10 cellular contexts compared by ENCODE assay signal in the genomic region with DNA sequence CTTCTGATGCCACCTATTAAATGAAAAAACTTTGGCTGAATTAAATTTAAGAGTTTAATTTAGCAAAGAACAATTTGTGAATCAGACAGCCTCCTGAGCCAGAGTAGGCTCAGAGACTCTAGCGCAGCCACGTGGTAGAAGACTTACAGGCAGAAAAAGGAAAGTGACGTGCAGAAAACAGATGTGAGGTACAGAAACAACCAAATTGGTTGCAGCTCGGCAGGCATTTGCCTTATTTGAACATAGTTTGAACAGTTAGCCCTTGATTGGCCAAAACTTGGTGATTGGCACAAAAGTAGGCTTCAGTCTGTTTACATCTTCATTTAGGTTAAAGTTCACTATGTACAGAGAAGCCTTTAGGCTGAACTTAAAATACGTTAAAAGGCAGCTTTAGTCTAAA. TPM values are rescaled to one million over a fixed set of nuclear protein-coding genes. Genes with fewer than 3 reads are reported as not detected.
DNase-seq lines count a peak whose midpoint lies in the region; ATAC-seq, FAIRE-seq and TF ChIP-seq lines count a peak whose summit lies in the region.
"Had no signal": no experiment of that assay in that cellular context is flagged by ENCODE, and none has a peak within 500 bp of the region (broad histone marks: within the 10 kb centered on the region; RNA-seq: fewer than 3 reads in every experiment).

No MANE protein-coding gene starts in this region.

- H4K20me1 ChIP-seq in keratinocyte (ENCODE audit: control insufficient read depth, extremely low read depth, insufficient read depth, low read length), result no peaks in the 10 kb centered on the region

- H3K79me2 ChIP-seq in keratinocyte (ENCODE audit: control insufficient read depth, insufficient read depth, low read length), result no peaks in the 10 kb centered on the region

- no peak overlapping the region for H3K4me3 ChIP-seq in keratinocyte (ENCODE audit: control insufficient read depth in 2 of 3, extremely low read depth in 1 of 3, insufficient read depth in 2 of 3, low read depth in 1 of 3, low read length in 3 of 3)
- H3K4me3 ChIP-seq in tibial artery, result no peak overlapping the region

- peaks cover 6% of the 10 kb centered on the region for H3K4me1 Mint-ChIP-seq in activated CD4-positive, alpha-beta T cell treated with anti-CD3 and anti-CD28 coated beads, Interleukin-2, amount 10 ng/mL, durations not matched to agents 7 days and 5 days
- peaks cover 11% of the 10 kb centered on the region for H3K4me1 Mint-ChIP-seq in brain
- H3K4me1 Mint-ChIP-seq: B cell had no signal

- POLR2A ChIA-PET in activated CD4-positive, alpha-beta T cell treated with anti-CD3 and anti-CD28 coated beads, Interleukin-2, amount 10 ng/mL, durations not matched to agents 7 days and 5 days (lab: Charles Lee), result no interaction called here

- H3K36me3 ChIP-seq in keratinocyte (ENCODE audit: control insufficient read depth in 2 of 2, extremely low read depth in 1 of 2, insufficient read depth in 2 of 2, low read length in 2 of 2) (no peaks in the 10 kb centered on the region), tibial artery (no peaks in the 10 kb centered on the region)

- no peak overlapping the region for H3K4me2 ChIP-seq in keratinocyte (ENCODE audit: control insufficient read depth, extremely low read depth, insufficient read depth, low read depth, low read length)

- no peak overlapping the region for H2AFZ ChIP-seq in keratinocyte (ENCODE audit: control insufficient read depth, low read length)

- CTCF ChIA-PET in activated CD4-positive, alpha-beta T cell treated with anti-CD3 and anti-CD28 coated beads, Interleukin-2, amount 10 ng/mL, durations not matched to agents 7 days and 5 days (lab: Charles Lee), result no interaction called here

- no peaks in the 10 kb centered on the region for H3K9me1 ChIP-seq in keratinocyte (ENCODE audit: control insufficient read depth, extremely low read depth, insufficient read depth, low read length)

- H3K4me3 Mint-ChIP-seq in activated CD4-positive, alpha-beta T cell treated with anti-CD3 and anti-CD28 coated beads, Interleukin-2, amount 10 ng/mL, durations not matched to agents 7 days and 5 days, result no peak overlapping the region
- peak overlapping the region in 1 of 5 experiments; percentile 3 for H3K4me3 Mint-ChIP-seq in brain
- H3K4me3 Mint-ChIP-seq: B cell had no signal

- H3K27me3 ChIP-seq in keratinocyte (ENCODE audit: control insufficient read depth, extremely low read depth, insufficient read depth, low read length), result no peaks in the 10 kb centered on the region
- H3K27me3 ChIP-seq in tibial artery, result no peaks in the 10 kb centered on the region

- H3K4me1 ChIP-seq in keratinocyte (ENCODE audit: control insufficient read depth, extremely low read depth, insufficient read depth, low read length), result no peaks in the 10 kb centered on the region
- peaks cover 0 to 17% (median 0%) of the 10 kb centered on the region in 4 donors for H3K4me1 ChIP-seq in tibial artery

- peak; percentile 55 to 68 for TF ChIP-seq CTCF in brain (conservative IDR thresholded peaks at IDR 0.05)
- TF ChIP-seq CTCF in keratinocyte (optimal IDR thresholded peaks at IDR 0.05 in 1 of 3, IDR thresholded peaks at IDR 0.05 in 1 of 3, conservative IDR thresholded peaks at IDR 0.05 in 1 of 3; ENCODE audit: extremely low read depth in 1 of 3, insufficient read depth in 2 of 3, low read length in 3 of 3), result peak; percentile 28 to 43 (median 35)
- TF ChIP-seq CTCF in tibial artery (IDR thresholded peaks at IDR 0.05), result peak; percentile 25 to 30

- H3K27ac ChIP-seq in keratinocyte (ENCODE audit: control insufficient read depth, insufficient read depth, low read length) (no peak overlapping the region), tibial artery (peak overlapping the region; percentile 32 to 42)

- H3K36me3 Mint-ChIP-seq in activated CD4-positive, alpha-beta T cell treated with anti-CD3 and anti-CD28 coated beads, Interleukin-2, amount 10 ng/mL, durations not matched to agents 7 days and 5 days (ENCODE audit: low read depth), result peaks cover 4% of the 10 kb centered on the region
- peaks cover 27% of the 10 kb centered on the region for H3K36me3 Mint-ChIP-seq in brain
- H3K36me3 Mint-ChIP-seq in activated naive CD4-positive, alpha-beta T cell treated with anti-CD3 and anti-CD28 coated beads, Interleukin-2, amount 50 U/mL, for 72 hours, result peaks cover 0 to 13% of the 10 kb centered on the region in 2 donors

- ATAC-seq in activated naive CD4-positive, alpha-beta T cell treated with anti-CD3 and anti-CD28 coated beads, Interleukin-2, amount 50 U/mL, for 72 hours, result no peak

- H3K9ac ChIP-seq in keratinocyte (ENCODE audit: control insufficient read depth, extremely low read depth, insufficient read depth, low read length), result no peak overlapping the region

- no peak overlapping the region for H3K27ac Mint-ChIP-seq in activated CD4-positive, alpha-beta T cell treated with anti-CD3 and anti-CD28 coated beads, Interleukin-2, amount 10 ng/mL, durations not matched to agents 7 days and 5 days
- peak overlapping the region in 3 of 5 experiments; percentile 12 to 39 (median 17) for H3K27ac Mint-ChIP-seq in brain
- no peak overlapping the region for H3K27ac Mint-ChIP-seq in activated naive CD4-positive, alpha-beta T cell treated with anti-CD3 and anti-CD28 coated beads, Interleukin-2, amount 50 U/mL, for 72 hours
- H3K27ac Mint-ChIP-seq: B cell had no signal

- peaks cover 3% of the 10 kb centered on the region for H3K27me3 Mint-ChIP-seq in activated CD4-positive, alpha-beta T cell treated with anti-CD3 and anti-CD28 coated beads, Interleukin-2, amount 10 ng/mL, durations not matched to agents 7 days and 5 days
- H3K27me3 Mint-ChIP-seq in brain, result peaks cover 8% of the 10 kb centered on the region

- no peaks in the 10 kb centered on the region for H3K9me3 ChIP-seq in keratinocyte (ENCODE audit: control insufficient read depth, low read depth, low read length)
- no peaks in the 10 kb centered on the region for H3K9me3 ChIP-seq in tibial artery

- FAIRE-seq in keratinocyte (lab: Jason Lieb, UNC), result no peak

- H3K9me3 Mint-ChIP-seq in activated CD4-positive, alpha-beta T cell treated with anti-CD3 and anti-CD28 coated beads, Interleukin-2, amount 10 ng/mL, durations not matched to agents 7 days and 5 days, result peaks cover 9% of the 10 kb centered on the region
- H3K9me3 Mint-ChIP-seq in brain, result peaks cover 14 to 27% (median 18%) of the 10 kb centered on the region in 5 experiments
- peaks cover 0 to 13% of the 10 kb centered on the region in 2 donors for H3K9me3 Mint-ChIP-seq in activated naive CD4-positive, alpha-beta T cell treated with anti-CD3 and anti-CD28 coated beads, Interleukin-2, amount 50 U/mL, for 72 hours

- DNase-seq in activated CD4-positive, alpha-beta T cell treated with anti-CD3 and anti-CD28 coated beads, Interleukin-2, amount 10 ng/mL, durations not matched to agents 7 days and 5 days, result peak; percentile 29
- DNase-seq in activated CD4-positive, alpha-beta T cell treated with anti-CD3 and anti-CD28 coated beads, Interleukin-2, amount 50 U/mL, for 4 hours, result no peak
- DNase-seq in keratinocyte (ENCODE audit: low read depth, low spot score) (no peak), tibial artery (peak in 1 of 2 donors; percentile 50), 8988T (no peak), NCI-H2171 (lab: John Stamatoyannopoulos, UW) (no peak)
- DNase-seq in activated naive CD4-positive, alpha-beta T cell treated with anti-CD3 and anti-CD28 coated beads, Interleukin-2, amount 50 U/mL, for 72 hours (ENCODE audit: low spot score in 2 of 2), result no peak
- DNase-seq: NCI-H345 had no signal

- dilution Hi-C loops in keratinocyte (cut with MboI; ENCODE audit: extremely low pct_ligation_motif_present, low sequenced_read_pairs), result no loop called here

- intact Hi-C loops in tibial artery (cut with DNase I; ENCODE audit: low total_unique reads), result no loop called here

RNA-seq across cellular contexts. Expression of a gene that starts 22.9 kb away (rescaled TPM):
- under 1 TPM; 0.71 to 0.72 TPM for total RNA-seq in activated CD4-positive, alpha-beta T cell treated with anti-CD3 and anti-CD28 coated beads, Interleukin-2, amount 10 ng/mL, durations not matched to agents 7 days and 5 days
- polyA plus RNA-seq in brain (ENCODE audit: insufficient read depth, low read depth, low replicate concordance), result 6.8 TPM
- 0.11 to 0.27 TPM (median 0.25 TPM) in 3 replicates for polyA plus RNA-seq in keratinocyte
- 1.3 TPM for polyA plus RNA-seq in keratinocyte (2011; ENCODE audit: low read depth)
- polyA plus RNA-seq in keratinocyte (2011; cell fraction: cytosol; rRNA removed), result 0.23 and 0.24 TPM in 2 replicates
- 0.41 and 0.50 TPM in 2 replicates for polyA plus RNA-seq in keratinocyte (2011; cell fraction: nucleus; rRNA removed)
- polyA plus RNA-seq in keratinocyte (2012; ENCODE audit: low replicate concordance), result 2.7 TPM in 1 of 2 replicates, not detected in the other
- 0.36 TPM in 1 of 3 replicates, not detected in the others for polyA minus RNA-seq in keratinocyte
- not detected for polyA minus RNA-seq in keratinocyte (2011; cell fraction: cytosol; rRNA and poly(A)+ RNA removed)
- not detected in 2 replicates for polyA minus RNA-seq in keratinocyte (2011; cell fraction: nucleus; rRNA and poly(A)+ RNA removed)
- 1 to 10 TPM in 1 of 2 donors, under 1 TPM in 1; 0.91 to 1.5 TPM for total RNA-seq in activated naive CD4-positive, alpha-beta T cell treated with anti-CD3 and anti-CD28 coated beads, Interleukin-2, amount 50 U/mL, for 72 hours

RNA-seq across cellular contexts. Expression of a gene that starts 49.8 kb away (rescaled TPM):
- total RNA-seq in activated CD4-positive, alpha-beta T cell treated with anti-CD3 and anti-CD28 coated beads, Interleukin-2, amount 10 ng/mL, durations not matched to agents 7 days and 5 days, result 10 to 100 TPM; 32.6 to 40.2 TPM
- polyA plus RNA-seq in brain (ENCODE audit: insufficient read depth, low read depth, low replicate concordance) (94.2 TPM), keratinocyte (19.2 to 47.2 TPM (median 37.0 TPM) in 3 replicates)
- polyA plus RNA-seq in keratinocyte (2011; ENCODE audit: low read depth), result 32.1 TPM
- polyA plus RNA-seq in keratinocyte (2011; cell fraction: cytosol; rRNA removed), result 30.2 and 31.4 TPM in 2 replicates
- 32.8 and 42.4 TPM in 2 replicates for polyA plus RNA-seq in keratinocyte (2011; cell fraction: nucleus; rRNA removed)
- 34.6 and 42.1 TPM in 2 replicates for polyA plus RNA-seq in keratinocyte (2012; ENCODE audit: low replicate concordance)
- polyA minus RNA-seq in keratinocyte, result 2.8 to 6.3 TPM (median 2.9 TPM) in 3 replicates
- polyA minus RNA-seq in keratinocyte (2011; cell fraction: cytosol; rRNA and poly(A)+ RNA removed), result 15.0 TPM
- 8.2 and 8.8 TPM in 2 replicates for polyA minus RNA-seq in keratinocyte (2011; cell fraction: nucleus; rRNA and poly(A)+ RNA removed)
- 10 to 100 TPM; 29.8 to 38.1 TPM for total RNA-seq in activated naive CD4-positive, alpha-beta T cell treated with anti-CD3 and anti-CD28 coated beads, Interleukin-2, amount 50 U/mL, for 72 hours

Comparison
In these comparisons a context has a peak if more than half of its experiments do, and no peak if none do; other contexts are left out.
1. H3K27ac Mint-ChIP-seq: peak in brain (3 of 5); none in activated CD4-positive, alpha-beta T cell treated with anti-CD3 and anti-CD28 coated beads, Interleukin-2, amount 10 ng/mL, durations not matched to agents 7 days and 5 days (single experiment) and activated naive CD4-positive, alpha-beta T cell treated with anti-CD3 and anti-CD28 coated beads, Interleukin-2, amount 50 U/mL, for 72 hours (0 of 2).
2. Peak in every context shown above with its lines, with median percentiles within 50 percentile points of each other: CTCF ChIP-seq.